ENCODE assay signal across 12 cellular contexts in the genomic region with DNA sequence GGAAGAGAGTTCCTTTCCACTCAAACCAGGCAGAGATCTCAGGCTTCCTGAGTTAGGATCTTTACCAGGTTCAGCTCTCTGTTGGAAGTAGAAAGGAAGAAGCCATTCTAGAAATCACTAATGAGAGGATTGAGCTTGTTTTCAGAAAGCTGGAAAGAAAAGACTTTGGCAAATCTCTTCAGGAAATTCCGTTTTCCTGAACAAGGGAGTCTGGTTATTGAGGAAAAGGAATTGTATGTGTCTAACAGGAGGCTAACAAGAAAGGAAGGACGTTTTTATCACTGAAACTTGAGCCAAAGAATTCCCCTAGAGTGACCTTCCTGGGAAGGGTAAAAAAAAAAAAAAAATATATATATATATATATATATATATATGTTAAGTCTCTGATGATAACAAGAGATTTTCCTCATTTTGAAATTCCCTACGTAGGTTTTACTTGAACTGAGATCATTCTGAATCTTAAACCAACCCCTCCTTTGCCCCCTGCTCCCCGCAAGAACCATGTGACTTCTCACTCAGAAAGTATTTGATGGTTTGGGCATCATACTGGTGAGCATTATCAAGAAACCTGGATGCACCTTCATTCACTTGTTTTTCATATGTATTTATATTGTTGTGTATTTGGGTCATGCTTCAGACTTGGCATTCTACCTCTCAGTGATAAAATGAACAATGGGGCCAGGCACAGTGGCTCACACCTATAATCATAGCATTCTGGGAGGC.
DNase-seq lines count a peak whose midpoint lies in the region; ATAC-seq and TF ChIP-seq lines count a peak whose summit lies in the region.
"Had no signal": no experiment of that assay in that cellular context is flagged by ENCODE, and none has a peak within 500 bp of the region (broad histone marks: within the 10 kb centered on the region; RNA-seq: fewer than 3 reads in every experiment).

No MANE protein-coding gene starts in this region.

- in situ Hi-C loops in transverse colon (cut with MboI; ENCODE audit: low pct_ligation_motif_present in 1 of 4, low pct_unique_long_range_greater_than_20kb in 1 of 4, low sequenced_read_pairs in 3 of 4) = no loop called here

- WGBS in transverse colon (ENCODE audit: low coverage in 1 of 2), 2 donors = 45 to 77% methylated on average over 4 of the region's 4 CpGs

- H3K4me1 ChIP-seq in transverse colon = peaks cover 24 to 51% (median 43%) of the 10 kb centered on the region in 4 donors
- H3K4me1 ChIP-seq: HAP-1 had no signal

- H3K9me3 ChIP-seq in transverse colon = no peaks in the 10 kb centered on the region
- H3K9me3 ChIP-seq: HAP-1, neutrophil had no signal

- no peaks in the 10 kb centered on the region for H3K9me3 Mint-ChIP-seq in activated T-cell treated with anti-CD3 and anti-CD28 coated beads, Interleukin-2, amount 50 U/mL, for 24 hours
- H3K9me3 Mint-ChIP-seq in dendritic cell treated with granulocyte-macrophage colony-stimulating factor and Interleukin-4, amounts not matched to agents 40 ng/mL and 50 ng/mL, for 4 days = no peaks in the 10 kb centered on the region
- no peaks in the 10 kb centered on the region for H3K9me3 Mint-ChIP-seq in natural killer cell
- H3K9me3 Mint-ChIP-seq: activated CD4-positive, alpha-beta memory T cell treated with anti-CD3 and anti-CD28 coated beads, Interleukin-2, amount 10 ng/mL, durations not matched to agents 7 days and 5 days had no signal

- peaks cover 71% of the 10 kb centered on the region for H3K4me1 Mint-ChIP-seq in activated T-cell treated with anti-CD3 and anti-CD28 coated beads, Interleukin-2, amount 50 U/mL, for 24 hours (ENCODE audit: low read depth)
- peaks cover 44% of the 10 kb centered on the region for H3K4me1 Mint-ChIP-seq in dendritic cell treated with granulocyte-macrophage colony-stimulating factor and Interleukin-4, amounts not matched to agents 40 ng/mL and 50 ng/mL, for 4 days (ENCODE audit: low read depth)
- H3K4me1 Mint-ChIP-seq in natural killer cell = peaks cover 68 to 79% of the 10 kb centered on the region in 2 donors

- H3K36me3 Mint-ChIP-seq in activated T-cell treated with anti-CD3 and anti-CD28 coated beads, Interleukin-2, amount 50 U/mL, for 24 hours (ENCODE audit: low read depth) = peaks cover 59% of the 10 kb centered on the region
- peaks cover 46% of the 10 kb centered on the region for H3K36me3 Mint-ChIP-seq in dendritic cell treated with granulocyte-macrophage colony-stimulating factor and Interleukin-4, amounts not matched to agents 40 ng/mL and 50 ng/mL, for 4 days (ENCODE audit: low read depth)
- peaks cover 10% of the 10 kb centered on the region for H3K36me3 Mint-ChIP-seq in natural killer cell

- intact Hi-C loops in dendritic cell treated with granulocyte-macrophage colony-stimulating factor and Interleukin-4, amounts not matched to agents 40 ng/mL and 50 ng/mL, for 4 days (cut with micrococcal nuclease) = no loop called here
- intact Hi-C loops in natural killer cell (cut with micrococcal nuclease) = no loop called here
- intact Hi-C loops in transverse colon (cut with DNase I; ENCODE audit: low total_unique reads) = no loop called here

- TF ChIP-seq POLR2A in transverse colon (IDR thresholded peaks at IDR 0.05) = no peak

- TF ChIP-seq CTCF in natural killer cell (IDR thresholded peaks at IDR 0.05) (no peak), transverse colon (IDR thresholded peaks at IDR 0.05) (no peak)

- peaks cover 0 to 6% (median 2%) of the 10 kb centered on the region in 4 donors for H3K36me3 ChIP-seq in transverse colon
- H3K36me3 ChIP-seq: HAP-1 had no signal

- ATAC-seq in natural killer cell (no peak), HG03135 (IDR thresholded peaks at IDR 0.05; ENCODE audit: unreplicated experiment) (no peak), HG03460 (IDR thresholded peaks at IDR 0.05; ENCODE audit: unreplicated experiment) (no peak), HG03045 (IDR thresholded peaks at IDR 0.05; ENCODE audit: unreplicated experiment) (no peak)

- H3K27ac Mint-ChIP-seq in activated T-cell treated with anti-CD3 and anti-CD28 coated beads, Interleukin-2, amount 50 U/mL, for 24 hours = peak overlapping the region; percentile 30
- H3K27ac Mint-ChIP-seq in dendritic cell treated with granulocyte-macrophage colony-stimulating factor and Interleukin-4, amounts not matched to agents 40 ng/mL and 50 ng/mL, for 4 days = peak overlapping the region; percentile 1
- H3K27ac Mint-ChIP-seq in natural killer cell = peak overlapping the region; percentile 75 to 76
- H3K27ac Mint-ChIP-seq: activated CD4-positive, alpha-beta memory T cell treated with anti-CD3 and anti-CD28 coated beads, Interleukin-2, amount 10 ng/mL, durations not matched to agents 7 days and 5 days had no signal

- no peaks in the 10 kb centered on the region for H3K27me3 Mint-ChIP-seq in activated T-cell treated with anti-CD3 and anti-CD28 coated beads, Interleukin-2, amount 50 U/mL, for 24 hours
- H3K27me3 Mint-ChIP-seq in dendritic cell treated with granulocyte-macrophage colony-stimulating factor and Interleukin-4, amounts not matched to agents 40 ng/mL and 50 ng/mL, for 4 days = no peaks in the 10 kb centered on the region
- H3K27me3 Mint-ChIP-seq in natural killer cell (ENCODE audit: low read depth in 2 of 2) = no peaks in the 10 kb centered on the region
- H3K27me3 Mint-ChIP-seq: activated CD4-positive, alpha-beta memory T cell treated with anti-CD3 and anti-CD28 coated beads, Interleukin-2, amount 10 ng/mL, durations not matched to agents 7 days and 5 days had no signal

- no peak for TF ChIP-seq EP300 in transverse colon (IDR thresholded peaks at IDR 0.05; ENCODE audit: low read depth)

- H3K27ac ChIP-seq in transverse colon = peak overlapping the region; percentile 57 to 80 (median 67)
- H3K27ac ChIP-seq: neutrophil had no signal

- H3K4me3 Mint-ChIP-seq in activated T-cell treated with anti-CD3 and anti-CD28 coated beads, Interleukin-2, amount 50 U/mL, for 24 hours = no peak overlapping the region
- no peak overlapping the region for H3K4me3 Mint-ChIP-seq in dendritic cell treated with granulocyte-macrophage colony-stimulating factor and Interleukin-4, amounts not matched to agents 40 ng/mL and 50 ng/mL, for 4 days
- no peak overlapping the region for H3K4me3 Mint-ChIP-seq in natural killer cell
- H3K4me3 Mint-ChIP-seq: activated CD4-positive, alpha-beta memory T cell treated with anti-CD3 and anti-CD28 coated beads, Interleukin-2, amount 10 ng/mL, durations not matched to agents 7 days and 5 days had no signal

- DNase-seq in activated T-cell treated with anti-CD3 and anti-CD28 coated beads, Interleukin-2, amount 50 U/mL, for 24 hours = no peak
- DNase-seq in activated T-cell treated with anti-CD3 and anti-CD28 coated beads, Interleukin-2, amount 50 U/mL, for 48 hours = no peak
- DNase-seq in natural killer cell (no peak), transverse colon (no peak)
- DNase-seq: activated CD4-positive, alpha-beta memory T cell treated with anti-CD3 and anti-CD28 coated beads, Interleukin-2, amount 10 ng/mL, durations not matched to agents 7 days and 5 days; glutamatergic neuron had no signal

- no peaks in the 10 kb centered on the region for H3K27me3 ChIP-seq in transverse colon
- H3K27me3 ChIP-seq: neutrophil had no signal

- no peak overlapping the region for H3K4me3 ChIP-seq in transverse colon
- H3K4me3 ChIP-seq: HAP-1 had no signal

Comparison
In these comparisons a context has a peak if more than half of its experiments do, and no peak if none do; other contexts are left out.
1. H3K27ac Mint-ChIP-seq: peak in every context shown above with its lines; median percentile 76 in natural killer cell; 30 in activated T-cell treated with anti-CD3 and anti-CD28 coated beads, Interleukin-2, amount 50 U/mL, for 24 hours; 1 in dendritic cell treated with granulocyte-macrophage colony-stimulating factor and Interleukin-4, amounts not matched to agents 40 ng/mL and 50 ng/mL, for 4 days.